ENCODE assay signal across 17 cellular contexts in the genomic region with DNA sequence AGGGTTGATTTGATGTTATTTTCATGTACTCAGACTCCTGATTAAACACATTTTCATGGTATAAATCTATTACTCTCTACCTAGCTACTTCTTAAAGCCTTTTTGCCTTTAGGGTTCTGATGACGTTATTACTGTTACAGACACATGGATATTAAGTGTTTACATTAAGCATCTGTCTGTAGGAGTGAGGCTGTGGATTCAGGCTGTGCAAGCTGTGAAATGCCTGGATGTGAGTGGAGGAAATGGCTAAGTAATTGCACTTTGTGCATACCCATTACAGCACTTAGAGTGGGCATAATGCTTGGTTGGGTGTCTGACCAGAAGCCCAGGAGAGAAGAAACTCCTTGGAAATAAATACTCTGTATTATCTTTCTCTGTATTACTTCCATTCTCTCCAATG.
DNase-seq lines count a peak whose midpoint lies in the region; ATAC-seq and TF ChIP-seq lines count a peak whose summit lies in the region.
"Had no signal": no experiment of that assay in that cellular context is flagged by ENCODE, and none has a peak within 500 bp of the region (broad histone marks: within the 10 kb centered on the region; RNA-seq: fewer than 3 reads in every experiment).

No MANE protein-coding gene starts in this region.

- no peaks in the 10 kb centered on the region for H3K27me3 Mint-ChIP-seq in nephron (ENCODE audit: low read depth)
- H3K27me3 Mint-ChIP-seq: CD4-positive, alpha-beta memory T cell had no signal

- in situ Hi-C loops in GM23248 (cut with MboI) = no loop called here
- in situ Hi-C loops in G401 (cut with HindIII; ENCODE audit: low sequenced_read_pairs) = no loop called here

- WGBS in GM23248 (ENCODE audit: low coverage in 1 of 2, low lambda C conversion rate in 2 of 2, missing lambda C conversion rate in 2 of 2), 2 experiments = 0 to 4% methylated on average over 1 of the region's 1 CpG

- DNase-seq in A673 (ENCODE audit: low spot score) = peak; percentile 58
- DNase-seq in GM23248 = peak; percentile 7
- no peak for DNase-seq in ascending aorta (ENCODE audit: low spot score in 2 of 2)
- DNase-seq in SIG-M5 treated with dmso at 0.1 percent for 504 hours (lab: John Stamatoyannopoulos, UW; ENCODE audit: unreplicated experiment) = no peak
- DNase-seq in G401 (ENCODE audit: low spot score) = no peak
- DNase-seq: ACHN; BE2C; CD4-positive, alpha-beta memory T cell; Kasumi-1; NCI-H1436 treated with DMSO at 0.1 percent for 48 hours; NCI-H446 treated with DMSO at 0.1 percent for 48 hours; OCI-M1; SW 1271 had no signal

- TF ChIP-seq CTCF in A673 (conservative IDR thresholded peaks at IDR 0.05; ENCODE audit: low read depth, low read length) (no peak), ascending aorta (IDR thresholded peaks at IDR 0.05) (no peak), nephron (IDR thresholded peaks at IDR 0.05; ENCODE audit: unreplicated experiment in 3 of 3) (no peak)

- H3K27ac ChIP-seq in A673 (ENCODE audit: low read depth, low read length, poor library complexity, severe bottlenecking) (peak overlapping the region; percentile 69), GM23248 (peak overlapping the region; percentile 67), ascending aorta (peak overlapping the region; percentile 76 to 88)
- H3K27ac ChIP-seq: RWPE1, SJSA1 had no signal

- no peaks in the 10 kb centered on the region for H3K36me3 Mint-ChIP-seq in nephron (ENCODE audit: low read depth)
- H3K36me3 Mint-ChIP-seq: CD4-positive, alpha-beta memory T cell had no signal

- no peak for ATAC-seq in GM21576 (IDR thresholded peaks at IDR 0.05; ENCODE audit: unreplicated experiment)

- H3K9me2 ChIP-seq in GM23248 (ENCODE audit: insufficient read depth) = no peaks in the 10 kb centered on the region

- no peak overlapping the region for H3K4me3 ChIP-seq in A673 (ENCODE audit: low read depth, low read length, poor library complexity, severe bottlenecking)
- H3K4me3 ChIP-seq in GM23248 = 0 out of 2 replicates have a peak overlapping the region, but pooled peaks have one; percentile 40
- peak overlapping the region in 1 of 2 donors; percentile 50 for H3K4me3 ChIP-seq in ascending aorta
- H3K4me3 ChIP-seq: SJSA1 had no signal

- no peaks in the 10 kb centered on the region for H3K9me3 Mint-ChIP-seq in nephron
- H3K9me3 Mint-ChIP-seq: CD4-positive, alpha-beta memory T cell had no signal

- H2AFZ ChIP-seq in GM23248 = peak overlapping the region; percentile 54

- peak overlapping the region; percentile 66 for H3K4me2 ChIP-seq in GM23248 (ENCODE audit: unreplicated experiment)

- BruUV-seq in A673 (replicated peaks; lab: Mats Ljungman, UMichigan) = no TSS peak

- H3F3A ChIP-seq in GM23248 (ENCODE audit: insufficient read depth) = peaks cover 47% of the 10 kb centered on the region

- H3K4me1 Mint-ChIP-seq in nephron = peaks cover 40% of the 10 kb centered on the region

- H3K27me3 ChIP-seq in A673 (replicated peaks; ENCODE audit: insufficient read depth, low read depth, low read length, poor library complexity) (no peaks in the 10 kb centered on the region), GM23248 (replicated peaks; ENCODE audit: insufficient read depth) (no peaks in the 10 kb centered on the region), ascending aorta (no peaks in the 10 kb centered on the region)
- H3K27me3 ChIP-seq: BE2C, SJSA1 had no signal

- POLR2A ChIA-PET in A673 (lab: Charles Lee; ENCODE audit: low non-redundant PET) = no interaction called here

- H3K9me3 ChIP-seq in A673 (ENCODE audit: low read depth, low read length, poor library complexity, severe bottlenecking) (no peaks in the 10 kb centered on the region), GM23248 (ENCODE audit: low read depth) (no peaks in the 10 kb centered on the region), ascending aorta (no peaks in the 10 kb centered on the region)
- H3K9me3 ChIP-seq: BE2C, SJSA1 had no signal

- H3K9ac ChIP-seq in GM23248 = no peak overlapping the region

- no peaks in the 10 kb centered on the region for H4K20me1 ChIP-seq in GM23248 (ENCODE audit: insufficient read depth)

- intact Hi-C loops in A673 (cut with micrococcal nuclease; ENCODE audit: unreplicated experiment) = loop anchor here (5.0 kb wide), 2 partner anchors 47 to 187 kb away; a partner anchor contains a TSS
- intact Hi-C loops in ascending aorta (cut with DNase I) = loop anchor here (5.0 kb wide), 5 partner anchors 57 to 187 kb away; a partner anchor contains a TSS

- CTCF ChIA-PET in A673 (lab: Charles Lee) = no interaction called here

- H3K36me3 ChIP-seq in A673 (ENCODE audit: insufficient read depth, low read length, poor library complexity, severe bottlenecking) = no peaks in the 10 kb centered on the region
- no peaks in the 10 kb centered on the region for H3K36me3 ChIP-seq in GM23248 (ENCODE audit: low read depth)
- H3K36me3 ChIP-seq in ascending aorta = no peaks in the 10 kb centered on the region
- H3K36me3 ChIP-seq: BE2C had no signal

- H3K4me3 Mint-ChIP-seq in nephron = no peak overlapping the region
- H3K4me3 Mint-ChIP-seq: CD4-positive, alpha-beta memory T cell had no signal

- H3K79me2 ChIP-seq in GM23248 (ENCODE audit: insufficient read depth) = no peaks in the 10 kb centered on the region

- peak overlapping the region; percentile 0 to 83 (median 10) for H3K27ac Mint-ChIP-seq in nephron

- peaks cover 58% of the 10 kb centered on the region for H3K4me1 ChIP-seq in A673 (ENCODE audit: insufficient read depth, low read length, poor library complexity, severe bottlenecking)
- peaks cover 42% of the 10 kb centered on the region for H3K4me1 ChIP-seq in GM23248 (ENCODE audit: insufficient read depth)
- peaks cover 6 to 49% of the 10 kb centered on the region in 2 donors for H3K4me1 ChIP-seq in ascending aorta
- H3K4me1 ChIP-seq: BE2C had no signal

Comparison
In these comparisons a context has a peak if more than half of its experiments do, and no peak if none do; other contexts are left out.
1. DNase-seq: peak in A673 (single experiment) and GM23248 (single experiment); none in ascending aorta (0 of 2), SIG-M5 treated with dmso at 0.1 percent for 504 hours (single experiment) and G401 (single experiment).
2. Peak in every context shown above with its lines, with median percentiles within 50 percentile points of each other: H3K27ac ChIP-seq.